25 cellular contexts compared by ENCODE assay signal in genomic region chr6:168554898-168555617, GRCh38.
"Had no signal": no experiment of that assay in that cellular context is flagged by ENCODE, and none has a peak within 500 bp of the region (broad histone marks: within the 10 kb centered on the region; RNA-seq: fewer than 3 reads in every experiment).

No MANE protein-coding gene starts in this region.

- H3K4me3 Mint-ChIP-seq: activated CD8-positive, alpha-beta T cell treated with anti-CD3 and anti-CD28 coated beads for 36 hours; activated naive CD4-positive, alpha-beta T cell treated with anti-CD3 and anti-CD28 coated beads, Interleukin-2, amount 10 ng/mL, durations not matched to agents 7 days and 5 days; activated naive CD8-positive, alpha-beta T cell treated with anti-CD3 and anti-CD28 coated beads for 36 hours; activated T-cell treated with anti-CD3 and anti-CD28 coated beads, Interleukin-2, amount 50 U/mL, for 72 hours had no signal

- H3K27ac Mint-ChIP-seq: activated CD8-positive, alpha-beta T cell treated with anti-CD3 and anti-CD28 coated beads for 36 hours; activated naive CD4-positive, alpha-beta T cell treated with anti-CD3 and anti-CD28 coated beads, Interleukin-2, amount 10 ng/mL, durations not matched to agents 7 days and 5 days; activated naive CD8-positive, alpha-beta T cell treated with anti-CD3 and anti-CD28 coated beads for 36 hours; activated T-cell treated with anti-CD3 and anti-CD28 coated beads, Interleukin-2, amount 50 U/mL, for 72 hours; activated T-helper 2 cell treated with anti-CD3 and anti-CD28 coated beads, Interferon-gamma antibody, Interleukin-2, Interleukin-4, amounts not matched to agents 10 μg/mL and 5 μg/mL and 100 μg/mL, durations not matched to agents 14 hours and 24 hours and 36 hours had no signal

- H3K27me3 Mint-ChIP-seq: activated CD8-positive, alpha-beta T cell treated with anti-CD3 and anti-CD28 coated beads for 36 hours; activated naive CD4-positive, alpha-beta T cell treated with anti-CD3 and anti-CD28 coated beads, Interleukin-2, amount 10 ng/mL, durations not matched to agents 7 days and 5 days; activated naive CD8-positive, alpha-beta T cell treated with anti-CD3 and anti-CD28 coated beads for 36 hours had no signal

- H3K9ac ChIP-seq: SK-N-SH had no signal

- H3K4me1 Mint-ChIP-seq: activated naive CD4-positive, alpha-beta T cell treated with anti-CD3 and anti-CD28 coated beads, Interleukin-2, amount 10 ng/mL, durations not matched to agents 7 days and 5 days; activated naive CD8-positive, alpha-beta T cell treated with anti-CD3 and anti-CD28 coated beads for 36 hours had no signal

- H3K4me2 ChIP-seq: SK-N-SH had no signal

- H3K4me3 ChIP-seq: K562, SJCRH30 had no signal

- H3K36me3 Mint-ChIP-seq: activated naive CD4-positive, alpha-beta T cell treated with anti-CD3 and anti-CD28 coated beads, Interleukin-2, amount 10 ng/mL, durations not matched to agents 7 days and 5 days; activated naive CD8-positive, alpha-beta T cell treated with anti-CD3 and anti-CD28 coated beads for 36 hours had no signal

- DNase-seq: activated CD4-positive, alpha-beta T cell treated with anti-CD3 and anti-CD28 coated beads for 4 hours; activated CD8-positive, alpha-beta memory T cell treated with anti-CD3 and anti-CD28 coated beads, Interleukin-2, amount 50 U/mL, for 4 hours; activated CD8-positive, alpha-beta T cell treated with anti-CD3 and anti-CD28 coated beads for 36 hours; activated gamma-delta T cell treated with Interleukin-2 at 50 U/mL for 16 hours; activated naive CD4-positive, alpha-beta T cell treated with anti-CD3 and anti-CD28 coated beads, Interleukin-2, amount 10 ng/mL, durations not matched to agents 7 days and 5 days; activated naive CD8-positive, alpha-beta T cell treated with anti-CD3 and anti-CD28 coated beads for 36 hours; activated T-cell treated with anti-CD3 and anti-CD28 coated beads, Interleukin-2, amount 50 U/mL, for 72 hours; caudate nucleus; Karpas-422; MM.1S; NCI-H1105 treated with DMSO at 0.1 percent for 48 hours; NCI-H1436 treated with DMSO at 0.1 percent for 48 hours; NCI-H187; NCI-H2081; NCI-H2227 treated with DMSO at 0.1 percent for 48 hours; NCI-H446 treated with DMSO at 0.1 percent for 48 hours; NCI-H524 treated with DMSO at 0.1 percent for 48 hours; NCI-H82; SJCRH30; SK-N-SH; T-helper 1 cell; WERI-Rb-1 had no signal

- H3K9me3 ChIP-seq: SJCRH30, SK-N-SH had no signal

- ATAC-seq: activated CD4-positive, CD25-positive, alpha-beta regulatory T cell treated with anti-CD3 and anti-CD28 coated beads, Interleukin-2, amount 50 U/mL, for 24 hours; activated CD8-positive, alpha-beta T cell treated with anti-CD3 and anti-CD28 coated beads for 36 hours; activated T-cell treated with anti-CD3 and anti-CD28 coated beads, Interleukin-2, amount 50 U/mL, for 72 hours; K562 had no signal

- H3K27ac ChIP-seq: SJCRH30, WERI-Rb-1 had no signal

- H3K36me3 ChIP-seq: SJCRH30, WERI-Rb-1 had no signal

- H3K4me1 ChIP-seq: SJCRH30 had no signal

- H3K9me3 Mint-ChIP-seq: activated CD8-positive, alpha-beta T cell treated with anti-CD3 and anti-CD28 coated beads for 36 hours; activated naive CD8-positive, alpha-beta T cell treated with anti-CD3 and anti-CD28 coated beads for 36 hours had no signal

- H3K9me2 ChIP-seq: SK-N-SH had no signal
